8 cellular contexts compared by ENCODE assay signal in genomic region chr5:107670927-107671741, GRCh38. TPM values are rescaled to one million over a fixed set of nuclear protein-coding genes. Genes with fewer than 3 reads are reported as not detected.
DNase-seq lines count a peak whose midpoint lies in the region; ATAC-seq and TF ChIP-seq lines count a peak whose summit lies in the region.

TSS of gene EFNA5 (minus strand) at chr5:107670937.

- peak within 1 kb of the TSS; percentile 64 for H3K27ac ChIP-seq in ACC112 (ENCODE audit: low read depth, low read length)
- peak within 1 kb of the TSS; percentile 73 for H3K27ac ChIP-seq in angular gyrus (ENCODE audit: low read depth, low read length)

- intact Hi-C loops in left cardiac atrium (cut with DNase I): loop anchor here in 1 of 2 donors (5.0 to 10.0 kb wide), 5 partner anchors 99 to 606 kb away; no protein-coding TSS in a partner anchor

- H2AFZ ChIP-seq in ACC112 (ENCODE audit: low read length, unreplicated experiment): peak within 1 kb of the TSS; percentile 75

- ATAC-seq in HG02938 (IDR thresholded peaks at IDR 0.05; ENCODE audit: unreplicated experiment) (peak; percentile 22), left cardiac atrium (peak; percentile 23 to 31)

- H3K9me3 Mint-ChIP-seq in progenitor cell of endocrine pancreas (ENCODE audit: low read depth): no peaks in the 10 kb centered on the region

- DNase-seq in GM12865 (ENCODE audit: low read depth) (peak; percentile 90), NCI-H748 treated with DMSO at 0.1 percent for 48 hours (lab: John Stamatoyannopoulos, UW) (peak; percentile 49), left cardiac atrium (peak; percentile 36), progenitor cell of endocrine pancreas (ENCODE audit: low spot score, unreplicated experiment) (peak; percentile 30), NK-92 (lab: John Stamatoyannopoulos, UW; ENCODE audit: unreplicated experiment) (no peak)

- H3K4me3 ChIP-seq in ACC112 (ENCODE audit: low read depth, low read length) (peak within 1 kb of the TSS; percentile 81), GM12865 (ENCODE audit: low read depth, low read length) (peak within 1 kb of the TSS; percentile 90)

- peaks cover 25% of the 10 kb centered on the region for H3K4me1 ChIP-seq in ACC112 (ENCODE audit: control insufficient read depth, insufficient read depth, low read length, unreplicated experiment)

- TF ChIP-seq CTCF in GM12865 (IDR thresholded peaks at IDR 0.05; ENCODE audit: insufficient read depth, low read depth, low read length, missing control alignments) (no peak), progenitor cell of endocrine pancreas (IDR thresholded peaks at IDR 0.05; ENCODE audit: unreplicated experiment) (no peak)

- peaks cover 52% of the 10 kb centered on the region for H3K79me2 ChIP-seq in ACC112 (ENCODE audit: control insufficient read depth, insufficient read depth, low read length, unreplicated experiment)

- no peaks in the 10 kb centered on the region for H3K27me3 ChIP-seq in ACC112 (ENCODE audit: insufficient read depth, low read length)

- no peaks in the 10 kb centered on the region for H3K36me3 Mint-ChIP-seq in progenitor cell of endocrine pancreas (ENCODE audit: insufficient read depth)

- H3K27ac Mint-ChIP-seq in progenitor cell of endocrine pancreas: peak within 1 kb of the TSS; percentile 93

- peak within 1 kb of the TSS; percentile 82 for H3K4me3 Mint-ChIP-seq in progenitor cell of endocrine pancreas (ENCODE audit: low read depth)

- peaks cover 17% of the 10 kb centered on the region for H3K4me1 Mint-ChIP-seq in progenitor cell of endocrine pancreas (ENCODE audit: low read depth)

- H3K27me3 Mint-ChIP-seq in progenitor cell of endocrine pancreas: peaks cover 36% of the 10 kb centered on the region

- no peaks in the 10 kb centered on the region for H3K36me3 ChIP-seq in ACC112 (ENCODE audit: insufficient read depth, low read length)

RNA-seq across cellular contexts. Expression of gene EFNA5, which starts in this region (rescaled TPM):
- 10 to 100 TPM; 23.9 to 29.2 TPM for total RNA-seq in left cardiac atrium
- total RNA-seq in progenitor cell of endocrine pancreas: 12.0 and 16.7 TPM in 2 replicates
